8 cellular contexts compared by ENCODE assay signal in genomic region chr17:59440757-59441458, GRCh38.
DNase-seq lines count a peak whose midpoint lies in the region; ATAC-seq lines count a peak whose summit lies in the region.

No MANE protein-coding gene starts in this region.

- no peak overlapping the region for H3K4me3 Mint-ChIP-seq in central memory CD8-positive, alpha-beta T cell

- peak; percentile 64 for ATAC-seq in HG03159 (IDR thresholded peaks at IDR 0.05; ENCODE audit: unreplicated experiment)
- ATAC-seq in activated CD4-positive, CD25-positive, alpha-beta regulatory T cell treated with anti-CD3 and anti-CD28 coated beads, Interleukin-2, amount 50 U/mL, for 24 hours: peak; percentile 99
- peak; percentile 86 for ATAC-seq in central memory CD8-positive, alpha-beta T cell (replicated peaks; ENCODE audit: extremely low read depth, poor library complexity, severe bottlenecking)
- no peak for ATAC-seq in GM21367 (IDR thresholded peaks at IDR 0.05; ENCODE audit: unreplicated experiment)

- peak; percentile 65 for DNase-seq in GM04503 (ENCODE audit: low read depth)
- peak; percentile 80 for DNase-seq in NCI-H460 (ENCODE audit: extremely low read depth, low read depth)
- peak; percentile 71 to 80 for DNase-seq in central memory CD8-positive, alpha-beta T cell (ENCODE audit: low spot score in 2 of 2)
- peak; percentile 88 for DNase-seq in kidney glomerular epithelial cell (lab: John Stamatoyannopoulos, UW)
- DNase-seq in stimulated activated CD4-positive, alpha-beta T cell treated with anti-CD3 and anti-CD28 coated beads, Interleukin-1b, Interleukin-23, amount 100 ng/mL, for 4 hours (ENCODE audit: low read depth in 2 of 2): peak; percentile 63 to 89

- no peak overlapping the region for H3K27ac Mint-ChIP-seq in central memory CD8-positive, alpha-beta T cell (ENCODE audit: low read depth)

- no peaks in the 10 kb centered on the region for H3K36me3 Mint-ChIP-seq in central memory CD8-positive, alpha-beta T cell (ENCODE audit: insufficient read depth)

- H3K4me1 Mint-ChIP-seq in central memory CD8-positive, alpha-beta T cell: peaks cover 7% of the 10 kb centered on the region

- no peaks in the 10 kb centered on the region for H3K27me3 Mint-ChIP-seq in central memory CD8-positive, alpha-beta T cell

- H3K9me3 Mint-ChIP-seq in central memory CD8-positive, alpha-beta T cell: no peaks in the 10 kb centered on the region
